In the genomic region with DNA sequence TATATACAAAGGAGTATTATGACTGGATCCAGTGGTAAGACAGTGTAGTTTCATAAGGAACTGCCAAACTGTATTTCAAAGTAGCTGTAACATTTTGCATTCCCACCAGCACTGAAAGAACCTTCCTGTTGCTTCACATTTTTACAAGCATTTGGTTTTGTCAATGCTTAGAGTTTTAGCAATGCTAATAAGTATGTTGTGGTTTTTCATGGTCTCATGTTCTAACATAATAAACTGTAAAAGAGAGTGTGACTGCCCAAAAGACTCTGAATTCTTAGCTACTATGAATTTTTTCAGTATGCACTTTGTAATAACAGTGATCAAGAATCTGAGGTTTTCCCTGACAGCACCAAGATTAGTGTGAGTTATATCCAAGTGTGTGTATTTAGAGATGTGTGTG, we compare ENCODE assay signal across 24 cellular contexts.
A peak's percentile ranks its signal among the peaks of the same experiment; 100 is the strongest.
DNase-seq lines count a peak whose midpoint lies in the region; FAIRE-seq and TF ChIP-seq lines count a peak whose summit lies in the region.
"Had no signal": no experiment of that assay in that cellular context is flagged by ENCODE, and none has a peak within 500 bp of the region (broad histone marks: within the 10 kb centered on the region; RNA-seq: fewer than 3 reads in every experiment).

No MANE protein-coding gene starts in this region.

- intact Hi-C loops in OCI-LY7 (cut with micrococcal nuclease; ENCODE audit: unreplicated experiment) = no loop called here

- no peaks in the 10 kb centered on the region for H3K9me3 ChIP-seq in fibroblast of lung (ENCODE audit: control insufficient read depth, insufficient read depth, low read depth, low read length)
- H3K9me3 ChIP-seq in smooth muscle cell (replicated peaks; ENCODE audit: low read depth) = no peaks in the 10 kb centered on the region
- H3K9me3 ChIP-seq in OCI-LY7 (ENCODE audit: low read length) = no peaks in the 10 kb centered on the region
- H3K9me3 ChIP-seq: BLaER1 had no signal

- H3K27ac ChIP-seq in fibroblast of lung (ENCODE audit: insufficient read depth, low read length) (no peak overlapping the region), smooth muscle cell (ENCODE audit: low read depth) (no peak overlapping the region), OCI-LY7 (ENCODE audit: low read depth, low read length, poor library complexity, severe bottlenecking) (no peak overlapping the region)
- H3K27ac ChIP-seq: BLaER1, RWPE1 had no signal

- H4K20me1 ChIP-seq in fibroblast of lung (ENCODE audit: control insufficient read depth, extremely low read depth, insufficient read depth, low read length) = no peaks in the 10 kb centered on the region
- no peaks in the 10 kb centered on the region for H4K20me1 ChIP-seq in smooth muscle cell (ENCODE audit: low read depth)
- no peaks in the 10 kb centered on the region for H4K20me1 ChIP-seq in OCI-LY7 (ENCODE audit: insufficient read depth, low read length)
- H4K20me1 ChIP-seq: BLaER1 had no signal

- in situ Hi-C loops in astrocyte of the cerebellum (cut with HindIII; ENCODE audit: low sequenced_read_pairs) = no loop called here

- H3K4me3 ChIP-seq in astrocyte of the cerebellum (ENCODE audit: low read depth, low read length) = no peak overlapping the region
- H3K4me3 ChIP-seq in fibroblast of lung (replicated peaks in 1 of 4; ENCODE audit: control extremely low read depth in 1 of 4, insufficient read depth in 1 of 4, low read depth in 3 of 4, low read length in 4 of 4) = no peak overlapping the region
- no peak overlapping the region for H3K4me3 ChIP-seq in smooth muscle cell
- H3K4me3 ChIP-seq in OCI-LY7 (ENCODE audit: low read depth, low read length, poor library complexity, severe bottlenecking) = no peak overlapping the region
- H3K4me3 ChIP-seq: BLaER1 had no signal

- no peaks in the 10 kb centered on the region for H3F3A ChIP-seq in smooth muscle cell (ENCODE audit: low read depth)

- H3K9me2 ChIP-seq in OCI-LY7 (ENCODE audit: insufficient read depth, low read length) = no peaks in the 10 kb centered on the region

- TF ChIP-seq CTCF in astrocyte of the cerebellum (IDR thresholded peaks at IDR 0.05; ENCODE audit: low read depth, low read length, missing control alignments) (no peak), fibroblast of lung (conservative IDR thresholded peaks at IDR 0.05 in 1 of 2, IDR thresholded peaks at IDR 0.05 in 1 of 2; ENCODE audit: low read depth in 1 of 2, low read length in 2 of 2) (no peak), smooth muscle cell (IDR thresholded peaks at IDR 0.05; ENCODE audit: borderline replicate concordance, insufficient read depth, poor library complexity, severe bottlenecking) (no peak), OCI-LY7 (conservative IDR thresholded peaks at IDR 0.05; ENCODE audit: low read length) (no peak)

- BruUV-seq in OCI-LY7 (replicated peaks; lab: Mats Ljungman, UMichigan) = no TSS peak

- POLR2A ChIA-PET in OCI-LY7 (lab: Charles Lee) = no interaction called here

- DNase-seq in Kasumi-1 (lab: John Stamatoyannopoulos, UW) = peak; percentile 33 to 34
- DNase-seq in astrocyte of the cerebellum (ENCODE audit: low read depth) = peak; percentile 8
- DNase-seq in fibroblast of lung (ENCODE audit: low read depth in 2 of 2) = peak; percentile 17 to 52
- no peak for DNase-seq in smooth muscle cell (lab: John Stamatoyannopoulos, UW; ENCODE audit: unreplicated experiment)
- DNase-seq in GM03348 (ENCODE audit: low spot score) = no peak
- DNase-seq in OCI-LY7 (ENCODE audit: low spot score) = no peak
- no peak for DNase-seq in frontal cortex (ENCODE audit: low spot score in 2 of 2)
- DNase-seq: CD4-positive, CD25-positive, alpha-beta regulatory T cell; DMS79; GF-D8; NCI-H1092 treated with DMSO at 0.1 percent for 48 hours; NCI-H1436; NCI-H187 treated with DMSO at 0.1 percent for 48 hours; NCI-H2171 treated with DMSO at 0.1 percent for 48 hours; NCI-H446; NCI-H524 treated with DMSO at 0.1 percent for 48 hours; NCI-H82; NK-92 treated with Interleukin-12 subunit alpha and Interleukin-12 subunit beta, amount 100 ng/mL, for 24 hours; SHP77 had no signal

- no peak for FAIRE-seq in frontal cortex (lab: Jason Lieb, UNC)
- FAIRE-seq: A204.1, GM12892, GM19239 had no signal

- H3K79me2 ChIP-seq in fibroblast of lung (ENCODE audit: control insufficient read depth, insufficient read depth, low read length) = no peaks in the 10 kb centered on the region
- no peaks in the 10 kb centered on the region for H3K79me2 ChIP-seq in smooth muscle cell (ENCODE audit: low read depth)
- H3K79me2 ChIP-seq in OCI-LY7 (ENCODE audit: insufficient read depth, low read depth, low read length) = no peaks in the 10 kb centered on the region

- H3K27me3 ChIP-seq in fibroblast of lung (ENCODE audit: control insufficient read depth, insufficient read depth, low read length) = no peaks in the 10 kb centered on the region
- no peaks in the 10 kb centered on the region for H3K27me3 ChIP-seq in smooth muscle cell (ENCODE audit: low read depth)
- H3K27me3 ChIP-seq: BLaER1 had no signal

- H2AFZ ChIP-seq in fibroblast of lung (ENCODE audit: low read length) (no peak overlapping the region), smooth muscle cell (ENCODE audit: low read depth) (peak overlapping the region; percentile 1), OCI-LY7 (ENCODE audit: low read length) (no peak overlapping the region)

- no peaks in the 10 kb centered on the region for H3K4me1 ChIP-seq in fibroblast of lung (ENCODE audit: control insufficient read depth, extremely low read depth, insufficient read depth, low read length)
- H3K4me1 ChIP-seq in smooth muscle cell (ENCODE audit: low read depth) = no peaks in the 10 kb centered on the region
- H3K4me1 ChIP-seq in OCI-LY7 (ENCODE audit: insufficient read depth, low read length, poor library complexity, severe bottlenecking) = no peaks in the 10 kb centered on the region
- H3K4me1 ChIP-seq: BLaER1 had no signal

- no peaks in the 10 kb centered on the region for H3K36me3 ChIP-seq in fibroblast of lung (ENCODE audit: control insufficient read depth, insufficient read depth, low read length)
- no peaks in the 10 kb centered on the region for H3K36me3 ChIP-seq in smooth muscle cell (ENCODE audit: low read depth)
- no peaks in the 10 kb centered on the region for H3K36me3 ChIP-seq in OCI-LY7 (ENCODE audit: insufficient read depth, low read length)
- H3K36me3 ChIP-seq: BLaER1 had no signal

- no peak overlapping the region for H3K4me2 ChIP-seq in fibroblast of lung (ENCODE audit: extremely low read depth, insufficient read depth, low read length)
- H3K4me2 ChIP-seq in smooth muscle cell = no peak overlapping the region
- H3K4me2 ChIP-seq in OCI-LY7 (ENCODE audit: low read length) = no peak overlapping the region
- H3K4me2 ChIP-seq: BLaER1 had no signal

- H3K9ac ChIP-seq in fibroblast of lung (ENCODE audit: insufficient read depth, low read length) (no peak overlapping the region), smooth muscle cell (ENCODE audit: low read depth) (no peak overlapping the region)
- H3K9ac ChIP-seq: BLaER1 had no signal

- CTCF ChIA-PET in OCI-LY7 (lab: Charles Lee; ENCODE audit: unreplicated experiment) = no interaction called here

Comparison
In these comparisons a context has a peak if more than half of its experiments do, and no peak if none do; other contexts are left out.
1. DNase-seq: peak in Kasumi-1 (2 of 2), astrocyte of the cerebellum (single experiment) and fibroblast of lung (2 of 2); none in smooth muscle cell (single experiment), GM03348 (single experiment), OCI-LY7 (single experiment) and frontal cortex (0 of 2).